ENCODE assay signal across 9 cellular contexts in genomic region chr5:145937432-145938250, GRCh38. TPM values are rescaled to one million over a fixed set of nuclear protein-coding genes. Genes with fewer than 3 reads are reported as not detected.
DNase-seq lines count a peak whose midpoint lies in the region; ATAC-seq, FAIRE-seq and TF ChIP-seq lines count a peak whose summit lies in the region.
"Had no signal": no experiment of that assay in that cellular context is flagged by ENCODE, and none has a peak within 500 bp of the region (broad histone marks: within the 10 kb centered on the region; RNA-seq: fewer than 3 reads in every experiment).

No MANE protein-coding gene starts in this region.

- H3K4me3 ChIP-seq in H1 (ENCODE audit: extremely low read depth in 1 of 4, insufficient read depth in 2 of 4, low read depth in 3 of 4, low read length in 4 of 4) = peak overlapping the region in 1 of 4 experiments; percentile 57; a peak in 1 of 8 replicates
- peak overlapping the region; percentile 64 for H3K4me3 ChIP-seq in psoas muscle

- H3K27ac ChIP-seq in H1 (ENCODE audit: low read depth, low read length) (no peak overlapping the region), psoas muscle (peak overlapping the region; percentile 68)

- CTCF ChIA-PET in H1 (lab: Charles Lee; ENCODE audit: partially characterized antibody) = interaction anchor here (0.7 to 6.2 kb wide), 7 partner anchors 29 to 112 kb away, joined by 3 to 22 read pairs (median 4); no protein-coding TSS in a partner anchor

- H2AK5ac ChIP-seq in H1 (ENCODE audit: low read depth, low read length) = no peak overlapping the region

- TF ChIP-seq EP300 in H1 (IDR thresholded peaks at IDR 0.05; ENCODE audit: borderline replicate concordance in 1 of 2, low read depth in 2 of 2, low read length in 2 of 2) = no peak

- H3K9ac ChIP-seq in H1 (replicated peaks in 1 of 4; ENCODE audit: extremely low read depth in 1 of 4, low read depth in 3 of 4, low read length in 3 of 4) = no peak overlapping the region; a peak in 1 of 7 replicates

- 63% methylated on average over 23 of the region's 23 CpGs; no CpG with 5 or more reads in 1 of the 2 experiments for whole genome bisulfite sequencing in H1 (ENCODE audit: extremely low coverage in 1 of 2, insufficient coverage in 1 of 2, insufficient read length in 1 of 2, insufficient replicate concordance in 2 of 2, low coverage in 1 of 2, low lambda C conversion rate in 2 of 2, missing lambda C conversion rate in 1 of 2), 2 experiments
- 42 to 76% (median 47%) methylated on average over 23 of the region's 23 CpGs for WGBS in psoas muscle, 3 donors

- peak overlapping the region; percentile 60 for H2BK120ac ChIP-seq in H1 (replicated peaks; ENCODE audit: low read depth, low read length)

- TF ChIP-seq POLR2A in H1 (IDR thresholded peaks at IDR 0.05; ENCODE audit: control extremely low read depth in 1 of 2, low read depth in 2 of 2, low read length in 2 of 2) = no peak

- H3K27me3 ChIP-seq in H1 (replicated peaks in 1 of 4; ENCODE audit: control insufficient read depth in 3 of 4, extremely low read depth in 1 of 4, insufficient read depth in 3 of 4, low read length in 3 of 4) (peaks cover 0 to 5% (median 0%) of the 10 kb centered on the region in 4 experiments; a peak in 2 of 7 replicates), psoas muscle (ENCODE audit: insufficient read depth in 3 of 3, low read length in 2 of 3) (no peaks in the 10 kb centered on the region)

- ATAC-seq in GM19035 (IDR thresholded peaks at IDR 0.05; ENCODE audit: unreplicated experiment) = peak; percentile 73
- peak; percentile 53 to 81 (median 70) for ATAC-seq in psoas muscle

- FAIRE-seq in H1 (lab: Jason Lieb, UNC) = no peak

- peak; percentile 91 for DNase-seq in HT1080 (ENCODE audit: low read depth)
- DNase-seq in H1 (ENCODE audit: low read depth in 1 of 2, low spot score in 2 of 2) = peak; percentile 13 to 51
- peak in 1 of 2 donors; percentile 58 for DNase-seq in psoas muscle
- no peak for DNase-seq in foreskin melanocyte
- no peak for DNase-seq in inferior parietal cortex (ENCODE audit: extremely low spot score)
- no peak for DNase-seq in DMS53 (lab: John Stamatoyannopoulos, UW)
- no peak for DNase-seq in Ammon's horn (ENCODE audit: low spot score)
- DNase-seq: activated gamma-delta T cell treated with Interleukin-2 at 50 U/mL for 16 hours had no signal

- no peak overlapping the region for H3K56ac ChIP-seq in H1 (replicated peaks; ENCODE audit: insufficient read length, low read depth, low read length)

- no peaks in the 10 kb centered on the region for H3K79me2 ChIP-seq in H1 (ENCODE audit: control insufficient read depth in 1 of 2, insufficient read depth in 2 of 2, low read length in 2 of 2)

- H4K20me1 ChIP-seq in H1 (replicated peaks in 1 of 2; ENCODE audit: control insufficient read depth in 1 of 2, insufficient read depth in 2 of 2, low read length in 2 of 2) = no peaks in the 10 kb centered on the region

- H3K79me1 ChIP-seq in H1 (ENCODE audit: low read depth, low read length) = no peaks in the 10 kb centered on the region

- H3K9me3 ChIP-seq in H1 (ENCODE audit: insufficient read depth in 2 of 2, low read depth in 1 of 2, low read length in 1 of 2) (no peaks in the 10 kb centered on the region), psoas muscle (no peaks in the 10 kb centered on the region)

- H3K4me1 ChIP-seq in H1 (replicated peaks in 1 of 4; ENCODE audit: control insufficient read depth in 3 of 4, insufficient read depth in 4 of 4, low read length in 3 of 4) = peaks cover 12 to 19% (median 14%) of the 10 kb centered on the region in 4 experiments
- H3K4me1 ChIP-seq in psoas muscle = peaks cover 17% of the 10 kb centered on the region

- H3K18ac ChIP-seq in H1 (ENCODE audit: extremely low read depth, low read length) = peak overlapping the region; percentile 60; the same call in 1 of the 2 replicates

- peak overlapping the region; percentile 43 to 87 for H3K4me2 ChIP-seq in H1 (ENCODE audit: insufficient read depth in 1 of 2, low read depth in 2 of 2, low read length in 2 of 2)

- H3K23ac ChIP-seq in H1 (ENCODE audit: insufficient read length) = no peak overlapping the region

- no peak overlapping the region for H3K14ac ChIP-seq in H1 (ENCODE audit: insufficient read length)

- H3K36me3 ChIP-seq in H1 (ENCODE audit: control insufficient read depth in 2 of 4, insufficient read depth in 4 of 4, low read length in 3 of 4) = no peaks in the 10 kb centered on the region
- H3K36me3 ChIP-seq in psoas muscle (ENCODE audit: insufficient read depth in 1 of 2, low read depth in 1 of 2) = no peaks in the 10 kb centered on the region

- H4K8ac ChIP-seq in H1 (ENCODE audit: extremely low read depth, insufficient read depth, low read length) = no peak overlapping the region; the same call in 1 of the 2 replicates

- TF ChIP-seq CTCF in H1 (IDR thresholded peaks at IDR 0.05; ENCODE audit: control extremely low read depth in 1 of 3, insufficient read depth in 1 of 3, low read depth in 1 of 3, low read length in 3 of 3) (no peak), psoas muscle (IDR thresholded peaks at IDR 0.05) (no peak)

- intact Hi-C loops in psoas muscle (cut with DNase I) = loop anchor here in 1 of 2 donors (10.0 kb wide), 1 partner anchor 107 kb away; no protein-coding TSS in a partner anchor

- H3K23me2 ChIP-seq in H1 (ENCODE audit: low read depth, low read length) = peaks cover 4% of the 10 kb centered on the region; the same call in 1 of the 2 replicates

- peak overlapping the region; percentile 76 for H4K91ac ChIP-seq in H1 (replicated peaks; ENCODE audit: insufficient read length, low read length)

- peak overlapping the region; percentile 84; the same call in 1 of the 2 replicates for H2BK20ac ChIP-seq in H1 (ENCODE audit: low read length)

- no peak overlapping the region for H3K4ac ChIP-seq in H1 (replicated peaks; ENCODE audit: insufficient read length, low read depth, low read length)

- peak overlapping the region; percentile 13; the same call in 1 of the 2 replicates for H2BK15ac ChIP-seq in H1 (ENCODE audit: low read length)

- H2BK5ac ChIP-seq in H1 (ENCODE audit: low read depth, low read length) = peak overlapping the region; percentile 3; the same call in 1 of the 2 replicates

- H2BK12ac ChIP-seq in H1 (ENCODE audit: low read depth, low read length) = peak overlapping the region; percentile 6

- POLR2A ChIA-PET in H1 (lab: Charles Lee; ENCODE audit: partially characterized antibody) = interaction anchor here (0.8 kb wide), 1 partner anchor 16 kb away, joined by 3 read pairs; no protein-coding TSS in a partner anchor

- peak overlapping the region; percentile 95 for H2AFZ ChIP-seq in H1 (ENCODE audit: low read length)

- 0 out of 4 replicates have a peak, but pooled peaks of 1 of the 2 experiments have one; percentile 6 for TF ChIP-seq RAD21 in H1 (IDR thresholded peaks at IDR 0.05 in 1 of 2, conservative IDR thresholded peaks at IDR 0.05 in 1 of 2; ENCODE audit: low read depth in 2 of 2, low read length in 2 of 2)

- no peak overlapping the region for H4K5ac ChIP-seq in H1 (ENCODE audit: insufficient read length, low read depth, low read length)

TF ChIP-seq in H1, 55 proteins besides CTCF, POLR2A, EP300 and RAD21:
- TF ChIP-seq, protein P1, sequence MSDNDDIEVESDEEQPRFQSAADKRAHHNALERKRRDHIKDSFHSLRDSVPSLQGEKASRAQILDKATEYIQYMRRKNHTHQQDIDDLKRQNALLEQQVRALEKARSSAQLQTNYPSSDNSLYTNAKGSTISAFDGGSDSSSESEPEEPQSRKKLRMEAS (IDR thresholded peaks at IDR 0.05) = peak; percentile 84
- TF ChIP-seq TBP (IDR thresholded peaks at IDR 0.05; ENCODE audit: low read depth, low read length) (no peak), EGR1 (IDR thresholded peaks at IDR 0.05; ENCODE audit: borderline replicate concordance, low read depth, low read length) (no peak), E2F6 (IDR thresholded peaks at IDR 0.05) (peak; percentile 88), JUND (IDR thresholded peaks at IDR 0.05; ENCODE audit: low read length) (peak; percentile 12; the same call in 1 of the 2 replicates), TAF1 (IDR thresholded peaks at IDR 0.05; ENCODE audit: low read depth, low read length) (0 out of 2 replicates have a peak, but pooled peaks have one; percentile 15), EZH2 (IDR thresholded peaks at IDR 0.05; ENCODE audit: low read depth, low read length, severe bottlenecking) (no peak)

RNA-seq across cellular contexts. Expression of gene SH3RF2, which starts 1.3 kb away (rescaled TPM):
- total RNA-seq in HT1080 (2014; rRNA removed; shearing (Covaris generic)) = 16.0 and 18.9 TPM in 2 replicates
- 9.4 and 10.1 TPM in 2 replicates for polyA plus RNA-seq in HT1080 (2015; cell fraction: cytosol; rRNA removed)
- polyA plus RNA-seq in HT1080 (2015; cell fraction: nucleus; rRNA removed) = 25.6 and 35.8 TPM in 2 replicates
- total RNA-seq in H1 (2021; fragmentation: NEBNext Ultra II Directional; extraction: Animal tissue kit (Norgen Biotek cat#: 25700)) = 0.65 and 0.95 TPM in 2 replicates
- 0.80 and 1.0 TPM in 2 replicates for polyA plus RNA-seq in H1 (2011; rRNA removed)
- polyA plus RNA-seq in H1 (2011; cell fraction: cytosol; rRNA removed) = 0.90 TPM
- polyA plus RNA-seq in H1 (2011; cell fraction: nucleus; rRNA removed) = 2.2 TPM
- 0.70 to 1.0 TPM (median 0.86 TPM) in 4 replicates for polyA plus RNA-seq in H1 (2012, experiment 1 of 2)
- polyA plus RNA-seq in H1 (2012, experiment 2 of 2) = 0.96 TPM
- polyA plus RNA-seq in H1 (2013, experiment 1 of 2) = 1.4 TPM
- 1.3 TPM for polyA plus RNA-seq in H1 (2013, experiment 2 of 2)
- polyA minus RNA-seq in H1 (2011; rRNA and poly(A)+ RNA removed) = 2.2 and 2.5 TPM in 2 replicates
- 0.22 TPM for polyA minus RNA-seq in H1 (2011; cell fraction: cytosol; rRNA and poly(A)+ RNA removed)
- 4.5 TPM for polyA minus RNA-seq in H1 (2011; cell fraction: nucleus; rRNA and poly(A)+ RNA removed)
- total RNA-seq in psoas muscle = 10 to 100 TPM; 23.5 to 64.1 (median 38.2) TPM
- polyA plus RNA-seq in psoas muscle = 10 to 100 TPM in 2 of 3 donors, 1 to 10 TPM in 1; 1.1 to 24.3 (median 14.9) TPM

Comparison
In these comparisons a context has a peak if more than half of its experiments do, and no peak if none do; other contexts are left out.
1. DNase-seq: peak in HT1080 (single experiment) and H1 (2 of 2); none in foreskin melanocyte (single experiment), inferior parietal cortex (single experiment), DMS53 (single experiment) and Ammon's horn (single experiment).